ENCODE assay signal across 19 cellular contexts in the genomic region with DNA sequence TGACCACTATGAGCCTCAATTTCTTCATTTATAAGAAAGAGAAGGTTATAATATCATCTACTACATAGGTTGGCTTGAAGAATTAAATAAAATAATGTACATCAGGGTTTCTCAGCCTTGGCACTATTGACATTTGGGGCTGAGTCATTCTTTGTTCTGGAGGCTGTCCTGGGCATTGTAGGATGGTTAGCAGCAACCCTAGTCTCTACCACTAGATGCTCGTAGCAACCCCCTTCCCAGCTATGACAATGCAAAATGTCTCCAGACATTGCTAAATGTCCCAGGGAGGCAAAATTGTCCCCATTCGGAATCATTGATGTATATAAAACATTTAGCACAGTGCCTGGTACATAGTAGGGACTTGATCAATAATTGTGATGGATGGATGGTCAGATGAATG.
"Had no signal": no experiment of that assay in that cellular context is flagged by ENCODE, and none has a peak within 500 bp of the region (broad histone marks: within the 10 kb centered on the region; RNA-seq: fewer than 3 reads in every experiment).

No MANE protein-coding gene starts in this region.

- H3K27ac Mint-ChIP-seq: activated naive CD8-positive, alpha-beta T cell; activated T-cell treated with anti-CD3 and anti-CD28 coated beads, Interleukin-2, amount 50 U/mL, for 24 hours; natural killer cell treated with Interleukin-12 subunit alpha and Interleukin-12 subunit beta and Interleukin-15 and Interleukin-18, amount 100 ng/mL, for 72 hours; stimulated activated memory B cell treated with anti-CD40 and anti-IgM and Interleukin-4, amounts not matched to agents 10 μg/mL and 1 μg/mL and 100 μg/mL, for 72 hours had no signal

- H3K27me3 ChIP-seq: cardiac muscle cell, spleen had no signal

- H3K4me3 ChIP-seq: cardiac muscle cell, prostate gland, spleen had no signal

- H3K36me3 Mint-ChIP-seq: activated naive CD8-positive, alpha-beta T cell; natural killer cell treated with Interleukin-12 subunit alpha and Interleukin-12 subunit beta and Interleukin-15 and Interleukin-18, amount 100 ng/mL, for 72 hours had no signal

- H3K4me3 Mint-ChIP-seq: activated naive CD8-positive, alpha-beta T cell; activated T-cell treated with anti-CD3 and anti-CD28 coated beads, Interleukin-2, amount 50 U/mL, for 24 hours; natural killer cell treated with Interleukin-12 subunit alpha and Interleukin-12 subunit beta and Interleukin-15 and Interleukin-18, amount 100 ng/mL, for 72 hours; stimulated activated memory B cell treated with anti-CD40 and anti-IgM and Interleukin-4, amounts not matched to agents 10 μg/mL and 1 μg/mL and 100 μg/mL, for 72 hours had no signal

- DNase-seq: activated CD4-positive, alpha-beta T cell treated with anti-CD3 and anti-CD28 coated beads, Interleukin-2, amount 50 U/mL, for 4 hours; activated gamma-delta T cell; activated T-cell treated with anti-CD3 and anti-CD28 coated beads, Interleukin-2, amount 50 U/mL, for 24 hours; aorta; foreskin melanocyte; head of caudate nucleus; occipital lobe; spleen; stimulated activated CD4-positive, alpha-beta T cell treated with anti-CD3 and anti-CD28 coated beads, Interleukin-1b, Interleukin-23, amount 100 ng/mL, for 48 hours; trophoblast cell had no signal

- H3K27ac ChIP-seq: cardiac muscle cell, prostate gland, spleen had no signal

- H3K9me3 Mint-ChIP-seq: activated T-cell treated with anti-CD3 and anti-CD28 coated beads, Interleukin-2, amount 50 U/mL, for 24 hours; natural killer cell treated with Interleukin-12 subunit alpha and Interleukin-12 subunit beta and Interleukin-15 and Interleukin-18, amount 100 ng/mL, for 72 hours; stimulated activated memory B cell treated with anti-CD40 and anti-IgM and Interleukin-4, amounts not matched to agents 10 μg/mL and 1 μg/mL and 100 μg/mL, for 72 hours had no signal

- ATAC-seq: activated CD4-positive, CD25-positive, alpha-beta regulatory T cell treated with anti-CD3 and anti-CD28 coated beads, Interleukin-2, amount 50 U/mL, for 24 hours; left lobe of liver; natural killer cell treated with Interleukin-12 subunit alpha and Interleukin-12 subunit beta and Interleukin-15 and Interleukin-18, amount 100 ng/mL, for 72 hours; sciatic nerve; stimulated activated memory B cell treated with anti-CD40 and anti-IgM and Interleukin-4, amounts not matched to agents 10 μg/mL and 1 μg/mL and 100 μg/mL, for 72 hours had no signal

- H3K4me1 Mint-ChIP-seq: stimulated activated memory B cell treated with anti-CD40 and anti-IgM and Interleukin-4, amounts not matched to agents 10 μg/mL and 1 μg/mL and 100 μg/mL, for 72 hours had no signal

- H3K36me3 ChIP-seq: prostate gland, spleen had no signal

- H3K27me3 Mint-ChIP-seq: activated naive CD8-positive, alpha-beta T cell; activated T-cell treated with anti-CD3 and anti-CD28 coated beads, Interleukin-2, amount 50 U/mL, for 24 hours; natural killer cell treated with Interleukin-12 subunit alpha and Interleukin-12 subunit beta and Interleukin-15 and Interleukin-18, amount 100 ng/mL, for 72 hours; stimulated activated memory B cell treated with anti-CD40 and anti-IgM and Interleukin-4, amounts not matched to agents 10 μg/mL and 1 μg/mL and 100 μg/mL, for 72 hours had no signal

- H3K9me3 ChIP-seq: prostate gland, spleen had no signal

- FAIRE-seq: islet of Langerhans had no signal

- H3K4me1 ChIP-seq: prostate gland, spleen had no signal
